17 cellular contexts compared by ENCODE assay signal in genomic region chr11:27444801-27445215, GRCh38. TPM values are rescaled to one million over a fixed set of nuclear protein-coding genes. Genes with fewer than 3 reads are reported as not detected.
DNase-seq lines count a peak whose midpoint lies in the region; ATAC-seq and TF ChIP-seq lines count a peak whose summit lies in the region.
"Had no signal": no experiment of that assay in that cellular context is flagged by ENCODE, and none has a peak within 500 bp of the region (broad histone marks: within the 10 kb centered on the region; RNA-seq: fewer than 3 reads in every experiment).

No MANE protein-coding gene starts in this region.

- H3K36me3 ChIP-seq in GM23338 (ENCODE audit: insufficient read depth), result no peaks in the 10 kb centered on the region
- H3K36me3 ChIP-seq: suprapubic skin had no signal

- no peaks in the 10 kb centered on the region; the same call in 1 of the 2 replicates for H3F3A ChIP-seq in GM23338 (replicated peaks; ENCODE audit: low read depth)

- H3K27ac Mint-ChIP-seq in GM23338 (no peak overlapping the region), brain (peak overlapping the region in 4 of 5 experiments; percentile 5 to 96 (median 47)), nephron (peak overlapping the region; percentile 60 to 96 (median 68))
- H3K27ac Mint-ChIP-seq: activated CD4-positive, alpha-beta T cell treated with anti-CD3 and anti-CD28 coated beads, Interleukin-2, amount 10 ng/mL, durations not matched to agents 24 days and 14 days; B cell had no signal

- peaks cover 82% of the 10 kb centered on the region for H3K79me2 ChIP-seq in GM23338 (replicated peaks; ENCODE audit: insufficient read depth)

- ATAC-seq in GM23338, result peak; percentile 91
- ATAC-seq: left ventricle myocardium superior, psoas muscle had no signal

- no peaks in the 10 kb centered on the region for H3K9me2 ChIP-seq in GM23338 (ENCODE audit: insufficient read depth)

- peaks cover 58% of the 10 kb centered on the region for H3K4me1 Mint-ChIP-seq in GM23338
- peaks cover 41% of the 10 kb centered on the region for H3K4me1 Mint-ChIP-seq in brain
- peaks cover 50% of the 10 kb centered on the region for H3K4me1 Mint-ChIP-seq in nephron
- H3K4me1 Mint-ChIP-seq: activated CD4-positive, alpha-beta T cell treated with anti-CD3 and anti-CD28 coated beads, Interleukin-2, amount 10 ng/mL, durations not matched to agents 24 days and 14 days; B cell; central memory CD8-positive, alpha-beta T cell had no signal

- H3K4me3 ChIP-seq in GM23338, result peak overlapping the region; percentile 35
- H3K4me3 ChIP-seq: psoas muscle, suprapubic skin had no signal

- no peaks in the 10 kb centered on the region for H3K27me3 ChIP-seq in GM23338 (ENCODE audit: insufficient read depth)
- H3K27me3 ChIP-seq: suprapubic skin had no signal

- peak overlapping the region; percentile 49 for H3K4me3 Mint-ChIP-seq in GM23338
- H3K4me3 Mint-ChIP-seq in brain, result peak overlapping the region in 4 of 5 experiments; percentile 24 to 74 (median 55)
- no peak overlapping the region for H3K4me3 Mint-ChIP-seq in nephron
- H3K4me3 Mint-ChIP-seq: activated CD4-positive, alpha-beta T cell treated with anti-CD3 and anti-CD28 coated beads, Interleukin-2, amount 10 ng/mL, durations not matched to agents 24 days and 14 days; B cell; central memory CD8-positive, alpha-beta T cell had no signal

- peaks cover 60% of the 10 kb centered on the region for H3K4me1 ChIP-seq in GM23338 (ENCODE audit: insufficient read depth)

- H3K4me2 ChIP-seq in GM23338, result peak overlapping the region; percentile 56

- H3K9me3 Mint-ChIP-seq in GM23338, result no peaks in the 10 kb centered on the region
- peaks cover 0 to 7% (median 0%) of the 10 kb centered on the region in 5 experiments for H3K9me3 Mint-ChIP-seq in brain
- no peaks in the 10 kb centered on the region for H3K9me3 Mint-ChIP-seq in nephron
- H3K9me3 Mint-ChIP-seq: activated CD4-positive, alpha-beta T cell treated with anti-CD3 and anti-CD28 coated beads, Interleukin-2, amount 10 ng/mL, durations not matched to agents 24 days and 14 days; central memory CD8-positive, alpha-beta T cell had no signal

- H3K27me3 Mint-ChIP-seq in GM23338 (ENCODE audit: insufficient read depth, low read depth, poor library complexity) (peaks cover 4% of the 10 kb centered on the region), brain (peaks cover 52% of the 10 kb centered on the region), nephron (ENCODE audit: low read depth) (no peaks in the 10 kb centered on the region)

- DNase-seq in GM23338 (ENCODE audit: low spot score) (peak; percentile 97), NCI-H2081 treated with DMSO at 0.1 percent for 48 hours (lab: John Stamatoyannopoulos, UW) (peak; percentile 88), NCI-H524 (lab: John Stamatoyannopoulos, UW) (no peak), cortex of kidney (lab: John Stamatoyannopoulos, UW) (no peak)
- no peak for DNase-seq in activated CD4-positive, alpha-beta T cell treated with anti-CD3 and anti-CD28 coated beads for 48 hours
- no peak for DNase-seq in activated effector memory CD4-positive, alpha-beta T cell treated with anti-CD3 and anti-CD28 coated beads, Interleukin-2, amount 50 U/mL, for 16 hours
- DNase-seq: activated CD4-positive, alpha-beta T cell treated with anti-CD3 and anti-CD28 coated beads, Interleukin-2, amount 10 ng/mL, durations not matched to agents 24 days and 14 days; GF-D8; IMR-90; left ventricle myocardium superior; NCI-H446 treated with DMSO at 0.1 percent for 48 hours; psoas muscle had no signal

- H3K27ac ChIP-seq in GM23338 (ENCODE audit: low read depth), result peak overlapping the region; percentile 78
- H3K27ac ChIP-seq: psoas muscle, suprapubic skin had no signal

- TF ChIP-seq CTCF in GM23338 (conservative IDR thresholded peaks at IDR 0.05; ENCODE audit: low read depth in 2 of 2) (0 out of 4 replicates have a peak, but pooled peaks of 1 of the 2 experiments have one; percentile 0), brain (conservative IDR thresholded peaks at IDR 0.05) (no peak), nephron (IDR thresholded peaks at IDR 0.05; ENCODE audit: unreplicated experiment in 3 of 3) (no peak)

- H3K36me3 Mint-ChIP-seq in GM23338 (ENCODE audit: low read depth) (no peaks in the 10 kb centered on the region; the same call in 2 of the 3 replicates), brain (peaks cover 4% of the 10 kb centered on the region), nephron (ENCODE audit: low read depth) (no peaks in the 10 kb centered on the region)

- no peaks in the 10 kb centered on the region for H4K20me1 ChIP-seq in GM23338 (replicated peaks; ENCODE audit: insufficient read depth)

- H2AFZ ChIP-seq in GM23338, result no peak overlapping the region

TF ChIP-seq in GM23338, 12 proteins besides CTCF, POLR2A, EP300 and RAD21:
- no peak for TF ChIP-seq ZNF114 (CRISPR knock-in tag; IDR thresholded peaks at IDR 0.05)
- TF ChIP-seq NANOG (IDR thresholded peaks at IDR 0.05; ENCODE audit: borderline replicate concordance), result peak; percentile 71

RNA-seq across cellular contexts. Expression of gene LGR4, which starts 27.8 kb away (rescaled TPM):
- total RNA-seq in GM23338 (2014; rRNA removed; shearing (Covaris generic)), result 91.7 and 99.6 TPM in 2 replicates
- polyA plus RNA-seq in GM23338 (2016; fragmentation: Nextera tagmentation; extraction: Ambion mirVana) (21.2 and 22.6 TPM in 2 replicates), brain (ENCODE audit: insufficient read depth, low read depth, low replicate concordance) (6.3 TPM)
- total RNA-seq: activated CD4-positive, alpha-beta T cell treated with anti-CD3 and anti-CD28 coated beads, Interleukin-2, amount 10 ng/mL, durations not matched to agents 24 days and 14 days had no signal

Comparison
In these comparisons a context has a peak if more than half of its experiments do, and no peak if none do; other contexts are left out.
1. DNase-seq: peak in GM23338 (single experiment) and NCI-H2081 treated with DMSO at 0.1 percent for 48 hours (single experiment); none in NCI-H524 (0 of 2), activated CD4-positive, alpha-beta T cell treated with anti-CD3 and anti-CD28 coated beads for 48 hours (single experiment), cortex of kidney (single experiment) and activated effector memory CD4-positive, alpha-beta T cell treated with anti-CD3 and anti-CD28 coated beads, Interleukin-2, amount 50 U/mL, for 16 hours (single experiment).
2. H3K4me3 Mint-ChIP-seq: peak in GM23338 (single experiment) and brain (4 of 5); none in nephron (0 of 3).